29 cellular contexts compared by ENCODE assay signal in the genomic region with DNA sequence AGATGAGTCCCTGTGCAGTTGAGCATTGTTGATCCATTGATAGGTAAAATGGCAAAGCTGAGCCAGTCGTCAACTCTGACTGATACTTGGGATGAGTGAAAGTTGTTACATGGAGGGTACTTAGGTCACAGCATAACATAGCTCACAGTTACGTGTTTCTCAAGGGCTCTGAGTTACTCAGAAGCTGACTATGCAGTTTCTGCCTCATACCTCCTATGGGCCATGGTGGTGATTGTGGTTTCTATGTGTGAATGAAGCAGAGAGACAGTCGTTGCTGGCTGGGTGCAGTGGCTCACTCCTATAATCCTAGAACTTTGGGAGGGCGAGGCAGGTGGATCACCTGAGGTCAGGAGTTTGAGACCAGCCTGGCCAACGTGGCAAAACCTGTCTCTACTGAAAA. TPM values are rescaled to one million over a fixed set of nuclear protein-coding genes. Genes with fewer than 3 reads are reported as not detected.
DNase-seq lines count a peak whose midpoint lies in the region; ATAC-seq, FAIRE-seq and TF ChIP-seq lines count a peak whose summit lies in the region.
"Had no signal": no experiment of that assay in that cellular context is flagged by ENCODE, and none has a peak within 500 bp of the region (broad histone marks: within the 10 kb centered on the region; RNA-seq: fewer than 3 reads in every experiment).

No MANE protein-coding gene starts in this region.

- H3K27ac ChIP-seq in neural progenitor cell: no peak overlapping the region
- H3K27ac ChIP-seq: HL-60, parathyroid adenoma, SJCRH30, stomach, WERI-Rb-1 had no signal

- peak; percentile 7 for DNase-seq in activated gamma-delta T cell treated with Interleukin-2 at 50 U/mL for 16 hours
- no peak for DNase-seq in activated gamma-delta T cell (lab: John Stamatoyannopoulos, UW)
- DNase-seq in GM12892 (ENCODE audit: insufficient read length): no peak
- DNase-seq in neural progenitor cell (ENCODE audit: low spot score): no peak
- no peak for DNase-seq in NCI-H1436 treated with DMSO at 0.1 percent for 48 hours (lab: John Stamatoyannopoulos, UW)
- no peak for DNase-seq in activated naive CD8-positive, alpha-beta T cell treated with anti-CD3 and anti-CD28 coated beads for 36 hours
- DNase-seq: ACHN; activated CD4-positive, alpha-beta T cell treated with anti-CD3 and anti-CD28 coated beads, Interleukin-2, amount 10 ng/mL, durations not matched to agents 24 days and 14 days; CD4-positive, alpha-beta memory T cell; central memory CD4-positive, alpha-beta T cell; EL; HCEC 1CT; NCI-H1417 treated with DMSO at 0.1 percent for 48 hours; NCI-H226; NCI-H526 treated with DMSO at 0.1 percent for 48 hours; retina; SJCRH30; small intestine; stomach; T-helper 9 cell; WERI-Rb-1 had no signal

- H3K4me1 ChIP-seq in neural progenitor cell: peaks cover 11% of the 10 kb centered on the region
- H3K4me1 ChIP-seq: parathyroid adenoma, SJCRH30, stomach had no signal

- TF ChIP-seq POLR2A in GM12892 (IDR thresholded peaks at IDR 0.05; ENCODE audit: low read depth, low read length): no peak

- no peaks in the 10 kb centered on the region for H3K9me3 Mint-ChIP-seq in activated T-helper 17 cell treated with anti-CD3 and anti-CD28 coated beads, Interleukin-2, amount 50 U/mL, for 72 hours
- peaks cover 2% of the 10 kb centered on the region for H3K9me3 Mint-ChIP-seq in neural progenitor cell
- H3K9me3 Mint-ChIP-seq in activated naive CD8-positive, alpha-beta T cell treated with anti-CD3 and anti-CD28 coated beads for 36 hours: no peaks in the 10 kb centered on the region
- H3K9me3 Mint-ChIP-seq: activated CD4-positive, alpha-beta T cell treated with anti-CD3 and anti-CD28 coated beads, Interleukin-2, amount 10 ng/mL, durations not matched to agents 24 days and 14 days; activated T-helper 2 cell treated with anti-CD3 and anti-CD28 coated beads, Interferon-gamma antibody, Interleukin-2, Interleukin-4, amounts not matched to agents 10 μg/mL and 5 μg/mL and 100 μg/mL, durations not matched to agents 14 hours and 24 hours and 36 hours; CD4-positive, alpha-beta memory T cell had no signal

- FAIRE-seq in GM12892 (lab: Jason Lieb, UNC): peak; percentile 57
- FAIRE-seq: small intestine, urothelium cell line had no signal

- H3K79me2 ChIP-seq in neural progenitor cell (ENCODE audit: low read depth): no peaks in the 10 kb centered on the region
- H3K79me2 ChIP-seq: parathyroid adenoma had no signal

- no peak overlapping the region for H3K4me2 ChIP-seq in neural progenitor cell

- no peaks in the 10 kb centered on the region for H3K27me3 Mint-ChIP-seq in activated T-helper 17 cell treated with anti-CD3 and anti-CD28 coated beads, Interleukin-2, amount 50 U/mL, for 72 hours
- H3K27me3 Mint-ChIP-seq in neural progenitor cell (ENCODE audit: insufficient read depth, low read depth): no peaks in the 10 kb centered on the region
- H3K27me3 Mint-ChIP-seq in activated naive CD8-positive, alpha-beta T cell treated with anti-CD3 and anti-CD28 coated beads for 36 hours: no peaks in the 10 kb centered on the region
- H3K27me3 Mint-ChIP-seq: B cell had no signal

- H3K27ac Mint-ChIP-seq in activated T-helper 17 cell treated with anti-CD3 and anti-CD28 coated beads, Interleukin-2, amount 50 U/mL, for 72 hours: no peak overlapping the region
- H3K27ac Mint-ChIP-seq in neural progenitor cell: peak overlapping the region; percentile 33
- H3K27ac Mint-ChIP-seq in activated naive CD8-positive, alpha-beta T cell treated with anti-CD3 and anti-CD28 coated beads for 36 hours: no peak overlapping the region
- H3K27ac Mint-ChIP-seq: activated CD4-positive, alpha-beta T cell treated with anti-CD3 and anti-CD28 coated beads, Interleukin-2, amount 10 ng/mL, durations not matched to agents 24 days and 14 days; activated T-helper 2 cell treated with anti-CD3 and anti-CD28 coated beads, Interferon-gamma antibody, Interleukin-2, Interleukin-4, amounts not matched to agents 10 μg/mL and 5 μg/mL and 100 μg/mL, durations not matched to agents 14 hours and 24 hours and 36 hours; B cell; CD4-positive, alpha-beta memory T cell had no signal

- no peak for TF ChIP-seq CTCF in neural progenitor cell (IDR thresholded peaks at IDR 0.05)

- H3K4me3 Mint-ChIP-seq in activated T-helper 17 cell treated with anti-CD3 and anti-CD28 coated beads, Interleukin-2, amount 50 U/mL, for 72 hours: no peak overlapping the region
- no peak overlapping the region for H3K4me3 Mint-ChIP-seq in neural progenitor cell
- H3K4me3 Mint-ChIP-seq in activated naive CD8-positive, alpha-beta T cell treated with anti-CD3 and anti-CD28 coated beads for 36 hours: no peak overlapping the region
- H3K4me3 Mint-ChIP-seq: activated CD4-positive, alpha-beta T cell treated with anti-CD3 and anti-CD28 coated beads, Interleukin-2, amount 10 ng/mL, durations not matched to agents 24 days and 14 days; B cell; CD4-positive, alpha-beta memory T cell; neural crest cell had no signal

- H3F3A ChIP-seq in neural progenitor cell (ENCODE audit: low read depth): no peaks in the 10 kb centered on the region

- H3K4me1 Mint-ChIP-seq in activated T-helper 17 cell treated with anti-CD3 and anti-CD28 coated beads, Interleukin-2, amount 50 U/mL, for 72 hours: no peaks in the 10 kb centered on the region
- peaks cover 25% of the 10 kb centered on the region for H3K4me1 Mint-ChIP-seq in neural progenitor cell
- H3K4me1 Mint-ChIP-seq in activated naive CD8-positive, alpha-beta T cell treated with anti-CD3 and anti-CD28 coated beads for 36 hours: peaks cover 2% of the 10 kb centered on the region
- H3K4me1 Mint-ChIP-seq: activated CD4-positive, alpha-beta T cell treated with anti-CD3 and anti-CD28 coated beads, Interleukin-2, amount 10 ng/mL, durations not matched to agents 24 days and 14 days; neural crest cell had no signal

- peak; percentile 62 for ATAC-seq in activated T-helper 17 cell treated with anti-CD3 and anti-CD28 coated beads, Interleukin-2, amount 50 U/mL, for 72 hours (replicated peaks)

- H3K9me3 ChIP-seq in neural progenitor cell (ENCODE audit: low read depth): no peaks in the 10 kb centered on the region
- H3K9me3 ChIP-seq: SJCRH30, stomach had no signal

- no peaks in the 10 kb centered on the region for H3K36me3 ChIP-seq in neural progenitor cell
- H3K36me3 ChIP-seq: SJCRH30, stomach, WERI-Rb-1 had no signal

- no peak overlapping the region for H3K4me3 ChIP-seq in neural progenitor cell
- H3K4me3 ChIP-seq: SJCRH30, stomach had no signal

- no peaks in the 10 kb centered on the region for H3K27me3 ChIP-seq in neural progenitor cell
- H3K27me3 ChIP-seq: SJCRH30 had no signal

- no peaks in the 10 kb centered on the region for H3K36me3 Mint-ChIP-seq in activated T-helper 17 cell treated with anti-CD3 and anti-CD28 coated beads, Interleukin-2, amount 50 U/mL, for 72 hours (ENCODE audit: low read depth)
- H3K36me3 Mint-ChIP-seq in neural progenitor cell: no peaks in the 10 kb centered on the region
- no peaks in the 10 kb centered on the region for H3K36me3 Mint-ChIP-seq in activated naive CD8-positive, alpha-beta T cell treated with anti-CD3 and anti-CD28 coated beads for 36 hours
- H3K36me3 Mint-ChIP-seq: CD4-positive, alpha-beta memory T cell had no signal

- H4K20me1 ChIP-seq in neural progenitor cell (ENCODE audit: low read depth): no peaks in the 10 kb centered on the region

- no peak overlapping the region for H3K9ac ChIP-seq in neural progenitor cell
- H3K9ac ChIP-seq: parathyroid adenoma had no signal

- H2AFZ ChIP-seq in neural progenitor cell (replicated peaks): no peak overlapping the region
- H2AFZ ChIP-seq: parathyroid adenoma had no signal

RNA-seq across cellular contexts. Expression of a gene that starts 30.8 kb away (rescaled TPM):
- polyA plus RNA-seq in GM12892 (2012; ENCODE audit: missing spikeins): 0.13 TPM
- total RNA-seq in activated T-helper 17 cell treated with anti-CD3 and anti-CD28 coated beads, Interleukin-2, amount 50 U/mL, for 72 hours: not detected
- total RNA-seq in neural progenitor cell (ENCODE audit: low replicate concordance): 0.04 and 0.28 TPM in 2 replicates
- total RNA-seq in activated naive CD8-positive, alpha-beta T cell treated with anti-CD3 and anti-CD28 coated beads for 36 hours: not detected
- total RNA-seq: activated CD4-positive, alpha-beta T cell treated with anti-CD3 and anti-CD28 coated beads, Interleukin-2, amount 10 ng/mL, durations not matched to agents 24 days and 14 days; activated T-helper 2 cell treated with anti-CD3 and anti-CD28 coated beads, Interferon-gamma antibody, Interleukin-2, Interleukin-4, amounts not matched to agents 10 μg/mL and 5 μg/mL and 100 μg/mL, durations not matched to agents 14 hours and 24 hours and 36 hours; CD4-positive, alpha-beta memory T cell; RPMI7951 had no signal
- polyA plus RNA-seq: CD4-positive, alpha-beta memory T cell had no signal
